Comparison of ENCODE assay signal across 21 cellular contexts in the genomic region with DNA sequence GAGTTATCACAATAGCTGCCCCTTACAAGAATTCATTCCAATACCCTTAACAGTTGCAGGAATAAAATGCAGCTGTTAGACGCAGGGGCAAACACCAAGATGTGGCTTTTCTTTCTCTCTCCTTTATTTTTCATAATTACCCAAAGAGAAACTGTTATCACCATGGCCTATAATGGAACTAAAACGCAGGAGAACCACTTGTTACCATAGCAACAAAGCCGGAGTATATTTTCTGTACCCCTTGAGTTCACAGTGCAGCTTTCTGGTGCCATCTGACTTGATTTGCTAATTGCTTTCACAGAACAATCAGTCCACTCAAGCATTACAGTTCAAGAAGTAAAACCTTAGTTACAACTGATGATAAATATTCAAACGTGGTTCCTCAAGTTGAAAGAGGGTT.
DNase-seq lines count a peak whose midpoint lies in the region; ATAC-seq and TF ChIP-seq lines count a peak whose summit lies in the region.
"Had no signal": no experiment of that assay in that cellular context is flagged by ENCODE, and none has a peak within 500 bp of the region (broad histone marks: within the 10 kb centered on the region; RNA-seq: fewer than 3 reads in every experiment).

No MANE protein-coding gene starts in this region.

- H3K9me3 ChIP-seq in tibial nerve = no peaks in the 10 kb centered on the region
- H3K9me3 ChIP-seq: SJSA1 had no signal

- H3K4me1 ChIP-seq in tibial nerve = peaks cover 0 to 3% (median 0%) of the 10 kb centered on the region in 4 donors
- H3K4me1 ChIP-seq: SJSA1 had no signal

- no peak overlapping the region for H3K4me3 ChIP-seq in tibial nerve
- H3K4me3 ChIP-seq: PC-9, SJSA1 had no signal

- peak overlapping the region; percentile 77 for H3K27ac ChIP-seq in VCaP
- H3K27ac ChIP-seq in tibial nerve = no peak overlapping the region
- H3K27ac ChIP-seq: HL-60, PC-9, SJSA1 had no signal

- no peak for TF ChIP-seq EP300 in tibial nerve (IDR thresholded peaks at IDR 0.05)

- no peak for ATAC-seq in HG03139 (IDR thresholded peaks at IDR 0.05; ENCODE audit: unreplicated experiment)
- ATAC-seq: HCT116 had no signal

- DNase-seq in NCI-H748 (lab: John Stamatoyannopoulos, UW; ENCODE audit: unreplicated experiment) (peak; percentile 47), NCI-H748 treated with DMSO at 0.1 percent for 48 hours (lab: John Stamatoyannopoulos, UW) (no peak), NCI-H1417 treated with DMSO at 0.1 percent for 48 hours (lab: John Stamatoyannopoulos, UW) (peak; percentile 0), NCI-H2196 treated with DMSO at 0.1 percent for 48 hours (lab: John Stamatoyannopoulos, UW; ENCODE audit: unreplicated experiment) (no peak), tibial nerve (ENCODE audit: low spot score in 2 of 2) (no peak)
- DNase-seq: DMS53, GDM1, Kasumi-1, NCI-H1436, NCI-H187, NCI-H2081 treated with DMSO at 0.1 percent for 48 hours, NCI-H226, NCI-H510A, PC-9, Right ventricle myocardium superior, T-helper 2 cell had no signal

- H3K36me3 ChIP-seq in tibial nerve = no peaks in the 10 kb centered on the region
- H3K36me3 ChIP-seq: SJSA1 had no signal

- TF ChIP-seq POLR2A in tibial nerve (IDR thresholded peaks at IDR 0.05) = no peak

- no peak for TF ChIP-seq CTCF in VCaP (conservative IDR thresholded peaks at IDR 0.05)
- no peak for TF ChIP-seq CTCF in tibial nerve (IDR thresholded peaks at IDR 0.05)

- WGBS in tibial nerve, 2 donors = 68 to 79% methylated on average over 4 of the region's 4 CpGs

- H3K27me3 ChIP-seq in tibial nerve = no peaks in the 10 kb centered on the region
- H3K27me3 ChIP-seq: SJSA1 had no signal

Comparison
In these comparisons a context has a peak if more than half of its experiments do, and no peak if none do; other contexts are left out.
1. DNase-seq: peak in NCI-H748 (single experiment) and NCI-H1417 treated with DMSO at 0.1 percent for 48 hours (single experiment); none in NCI-H748 treated with DMSO at 0.1 percent for 48 hours (single experiment), NCI-H2196 treated with DMSO at 0.1 percent for 48 hours (single experiment) and tibial nerve (0 of 2).